7 cellular contexts compared by ENCODE assay signal in the genomic region with DNA sequence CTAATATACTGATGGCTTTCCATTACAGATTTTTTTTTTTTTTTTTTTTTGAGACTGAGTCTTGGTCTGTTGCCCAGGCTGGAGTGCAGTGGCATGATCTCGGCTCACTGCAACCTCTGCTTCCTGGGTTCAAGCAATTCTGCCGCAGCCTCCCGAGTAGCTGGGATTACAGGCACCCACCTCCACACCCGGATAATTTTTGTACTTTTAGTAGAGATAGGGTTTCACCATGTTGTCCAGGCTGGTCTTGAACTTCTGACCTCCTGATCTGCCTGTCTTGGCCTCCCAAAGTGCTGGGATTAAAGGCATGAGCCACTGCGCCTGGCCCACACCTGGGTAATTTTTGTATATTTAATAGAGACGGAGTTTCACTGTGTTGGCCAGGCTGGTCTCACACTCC. TPM values are rescaled to one million over a fixed set of nuclear protein-coding genes. Genes with fewer than 3 reads are reported as not detected.
DNase-seq lines count a peak whose midpoint lies in the region; ATAC-seq, FAIRE-seq and TF ChIP-seq lines count a peak whose summit lies in the region.
"Not testable (repeated sequence)": the region's sequence is repeated elsewhere in the genome, so short reads cannot be mapped to it uniquely, and the experiment has no call there.

No MANE protein-coding gene starts in this region.

- H3K27ac Mint-ChIP-seq in activated CD4-positive, alpha-beta memory T cell treated with anti-CD3 and anti-CD28 coated beads for 36 hours, result peak overlapping the region; percentile 52
- H3K27ac Mint-ChIP-seq in activated naive CD4-positive, alpha-beta T cell treated with anti-CD3 and anti-CD28 coated beads, Interleukin-2, amount 50 U/mL, for 72 hours, result peak overlapping the region; percentile 88 to 92

- not testable (repeated sequence) for TF ChIP-seq EP300 in HepG2 (IDR thresholded peaks at IDR 0.05; ENCODE audit: low read depth in 2 of 2, low read length in 2 of 2); HepG2 (CRISPR knock-in tag; IDR thresholded peaks at IDR 0.05; ENCODE audit: borderline replicate concordance)

- H3K4me3 ChIP-seq in GM06990 (replicated peaks; ENCODE audit: low read depth, low read length), result peak overlapping the region; percentile 93
- H3K4me3 ChIP-seq in MM.1S (ENCODE audit: low read length), result peak overlapping the region; percentile 91
- peak overlapping the region; percentile 23 for H3K4me3 ChIP-seq in coronary artery
- H3K4me3 ChIP-seq in HepG2 (replicated peaks in 1 of 3; ENCODE audit: insufficient read depth in 1 of 3, low read depth in 2 of 3, low read length in 3 of 3), result peak overlapping the region; percentile 82 to 94 (median 88)
- H3K4me3 ChIP-seq in psoas muscle, result peak overlapping the region; percentile 93

- not testable (repeated sequence) for H2AFZ ChIP-seq in MM.1S (ENCODE audit: low read length); HepG2 (ENCODE audit: low read length)

- not testable (repeated sequence) for H3K9me3 Mint-ChIP-seq in activated CD4-positive, alpha-beta memory T cell treated with anti-CD3 and anti-CD28 coated beads for 36 hours; activated naive CD4-positive, alpha-beta T cell treated with anti-CD3 and anti-CD28 coated beads, Interleukin-2, amount 50 U/mL, for 72 hours

- DNase-seq in GM06990 (ENCODE audit: extremely low read depth, insufficient read length); MM.1S; activated CD4-positive, alpha-beta memory T cell treated with anti-CD3 and anti-CD28 coated beads for 36 hours; activated naive CD4-positive, alpha-beta T cell treated with anti-CD3 and anti-CD28 coated beads, Interleukin-2, amount 50 U/mL, for 72 hours (ENCODE audit: low spot score in 2 of 2); coronary artery (ENCODE audit: low spot score); HepG2 (ENCODE audit: low spot score); psoas muscle: not testable (repeated sequence)

- in situ Hi-C loops in HepG2 (cut with HindIII; ENCODE audit: extremely low pct_ligation_motif_present, low pct_unique_long_range_greater_than_20kb), result not testable (repeated sequence)

- H3K27me3 Mint-ChIP-seq in activated CD4-positive, alpha-beta memory T cell treated with anti-CD3 and anti-CD28 coated beads for 36 hours, result not testable (repeated sequence)

- H3K9me2 ChIP-seq in MM.1S (replicated peaks; ENCODE audit: insufficient read depth, low read length), result not testable (repeated sequence)

- not testable (repeated sequence) for BruUV-seq in HepG2 (replicated peaks; lab: Mats Ljungman, UMichigan)

- H4K20me1 ChIP-seq in MM.1S (ENCODE audit: insufficient read depth, low read length), result peaks cover 38% of the 10 kb centered on the region
- H4K20me1 ChIP-seq in HepG2 (ENCODE audit: insufficient read depth, low read length), result peaks cover 56% of the 10 kb centered on the region

- not testable (repeated sequence) for H3K4me3 Mint-ChIP-seq in activated CD4-positive, alpha-beta memory T cell treated with anti-CD3 and anti-CD28 coated beads for 36 hours

- not testable (repeated sequence) for FAIRE-seq in HepG2 (lab: Jason Lieb, UNC)

- TF ChIP-seq CTCF in GM06990 (IDR thresholded peaks at IDR 0.05; ENCODE audit: insufficient read depth, low read length, poor library complexity, severe bottlenecking); MM.1S (IDR thresholded peaks at IDR 0.05; ENCODE audit: low read length); coronary artery (IDR thresholded peaks at IDR 0.05); HepG2 (CRISPR knock-in tag; IDR thresholded peaks at IDR 0.05); psoas muscle (IDR thresholded peaks at IDR 0.05): not testable (repeated sequence)

- H3K4me1 ChIP-seq in MM.1S (ENCODE audit: low read length) (peaks cover 18% of the 10 kb centered on the region; the same call in 1 of the 2 replicates), HepG2 (ENCODE audit: insufficient read depth, low read length) (peaks cover 44% of the 10 kb centered on the region), psoas muscle (peaks cover 37% of the 10 kb centered on the region)

- WGBS in HepG2 (ENCODE audit: low lambda C conversion rate), result 9% methylated on average over 6 of the region's 6 CpGs
- WGBS in psoas muscle, 3 donors, result 68 to 75% (median 72%) methylated on average over 6 of the region's 6 CpGs

- H3K79me2 ChIP-seq in MM.1S (ENCODE audit: low read length), result peaks cover 77% of the 10 kb centered on the region
- peaks cover 89% of the 10 kb centered on the region for H3K79me2 ChIP-seq in HepG2 (ENCODE audit: insufficient read depth, low read length)

- not testable (repeated sequence) for H3K27me3 ChIP-seq in GM06990 (replicated peaks; ENCODE audit: control insufficient read depth, insufficient read depth, low read length); MM.1S (replicated peaks; ENCODE audit: insufficient read depth, low read length); HepG2 (ENCODE audit: control insufficient read depth in 1 of 2, insufficient read depth in 2 of 2, low read length in 2 of 2); psoas muscle (ENCODE audit: insufficient read depth in 3 of 3, low read length in 2 of 3)

- H3K27ac ChIP-seq in MM.1S (ENCODE audit: low read length) (peak overlapping the region; percentile 99; the same call in 1 of the 2 replicates), HepG2 (ENCODE audit: extremely low read length, insufficient read depth, low read length) (peak overlapping the region; percentile 37), psoas muscle (peak overlapping the region; percentile 14)
- H3K27ac ChIP-seq in coronary artery, result not testable (repeated sequence)

- peaks cover 50% of the 10 kb centered on the region for H3K4me1 Mint-ChIP-seq in activated CD4-positive, alpha-beta memory T cell treated with anti-CD3 and anti-CD28 coated beads for 36 hours (ENCODE audit: low read depth)

- H3F3A ChIP-seq in MM.1S (ENCODE audit: insufficient read depth, low read length), result peaks cover 84% of the 10 kb centered on the region

- not testable (repeated sequence) for TF ChIP-seq POLR2A in HepG2 (IDR thresholded peaks at IDR 0.05; ENCODE audit: insufficient read depth in 1 of 2, low read depth in 2 of 2, low read length in 2 of 2)

- CTCF ChIA-PET in activated CD4-positive, alpha-beta memory T cell treated with anti-CD3 and anti-CD28 coated beads for 36 hours (lab: Charles Lee), result interaction anchor here (4.6 kb wide), 1 partner anchor 19 kb away, joined by 20 read pairs; no protein-coding TSS in a partner anchor
- CTCF ChIA-PET in HepG2 (lab: Yijun Ruan, JAX; ENCODE audit: low intra/inter-chr PET ratio, low total read pairs), result not testable (repeated sequence)

- POLR2A ChIA-PET in activated CD4-positive, alpha-beta memory T cell treated with anti-CD3 and anti-CD28 coated beads for 36 hours (lab: Charles Lee), result interaction anchor here (0.9 to 1.3 kb wide), 2 partner anchors 15 to 65 kb away, joined by 3 to 4 read pairs; partner anchors contain the start of gene SLC35E3
- POLR2A ChIA-PET in HepG2 (lab: Yijun Ruan, JAX), result interaction anchor here (1.2 to 8.3 kb wide), 4 partner anchors 10 to 65 kb away, joined by 4 to 54 read pairs (median 8); partner anchors contain the start of gene SLC35E3

- not testable (repeated sequence) for TF ChIP-seq RAD21 in HepG2 (CRISPR knock-in tag; IDR thresholded peaks at IDR 0.05)

- H3K9ac ChIP-seq in MM.1S (ENCODE audit: low read length), result peak overlapping the region; percentile 100; the same call in 1 of the 2 replicates
- peak overlapping the region; percentile 58; the same call in 1 of the 2 replicates for H3K9ac ChIP-seq in HepG2 (ENCODE audit: insufficient read depth, low read depth, low read length)

- H3K36me3 Mint-ChIP-seq in activated CD4-positive, alpha-beta memory T cell treated with anti-CD3 and anti-CD28 coated beads for 36 hours, result peaks cover 53% of the 10 kb centered on the region
- peaks cover 49 to 64% of the 10 kb centered on the region in 2 donors for H3K36me3 Mint-ChIP-seq in activated naive CD4-positive, alpha-beta T cell treated with anti-CD3 and anti-CD28 coated beads, Interleukin-2, amount 50 U/mL, for 72 hours

- peak overlapping the region; percentile 73 for H3K4me2 ChIP-seq in MM.1S (ENCODE audit: low read depth, low read length)
- H3K4me2 ChIP-seq in HepG2 (ENCODE audit: low read depth, low read length), result peak overlapping the region; percentile 76

- not testable (repeated sequence) for H3K36me3 ChIP-seq in GM06990 (ENCODE audit: control insufficient read depth, insufficient read depth, low read length)
- H3K36me3 ChIP-seq in MM.1S (replicated peaks; ENCODE audit: insufficient read depth, low read length) (peaks cover 17% of the 10 kb centered on the region), HepG2 (replicated peaks in 1 of 2; ENCODE audit: control insufficient read depth in 1 of 2, insufficient read depth in 2 of 2, low read length in 2 of 2) (peaks cover 3 to 36% of the 10 kb centered on the region in 2 experiments), psoas muscle (ENCODE audit: insufficient read depth in 1 of 2, low read depth in 1 of 2) (peaks cover 0 to 76% of the 10 kb centered on the region in 2 donors)

- ATAC-seq in activated naive CD4-positive, alpha-beta T cell treated with anti-CD3 and anti-CD28 coated beads, Interleukin-2, amount 50 U/mL, for 72 hours; HepG2; psoas muscle: not testable (repeated sequence)

- intact Hi-C loops in activated CD4-positive, alpha-beta memory T cell treated with anti-CD3 and anti-CD28 coated beads for 36 hours (cut with micrococcal nuclease); HepG2 (cut with micrococcal nuclease; ENCODE audit: unreplicated experiment); psoas muscle (cut with DNase I): not testable (repeated sequence)

- not testable (repeated sequence) for H3K9me3 ChIP-seq in MM.1S (replicated peaks; ENCODE audit: insufficient read depth, low read length); HepG2 (ENCODE audit: low read length); psoas muscle

RNA-seq across cellular contexts. Expression of gene MDM2, which starts 3.6 kb away (rescaled TPM):
- total RNA-seq in activated CD4-positive, alpha-beta memory T cell treated with anti-CD3 and anti-CD28 coated beads for 36 hours, result 100 to 1,000 TPM; 125 to 136 TPM
- 100 to 1,000 TPM; 141 to 393 TPM for total RNA-seq in activated naive CD4-positive, alpha-beta T cell treated with anti-CD3 and anti-CD28 coated beads, Interleukin-2, amount 50 U/mL, for 72 hours
- total RNA-seq in HepG2 (2016; rRNA removed; fragmentation: Illumina TruSeq; extraction: Trizol), result 314 and 466 TPM in 2 replicates
- 106 and 114 TPM in 2 replicates for total RNA-seq in HepG2 (2016; cell fraction: cytosol; rRNA removed; fragmentation: Illumina TruSeq; extraction: Trizol; ENCODE audit: low read depth)
- total RNA-seq in HepG2 (2016; cell fraction: insoluble cytoplasmic fraction; rRNA removed; fragmentation: Illumina TruSeq; extraction: Trizol), result 318 and 433 TPM in 2 replicates
- total RNA-seq in HepG2 (2016; cell fraction: membrane; rRNA removed; fragmentation: Illumina TruSeq; extraction: Trizol), result 152 and 204 TPM in 2 replicates
- total RNA-seq in HepG2 (2016; cell fraction: nucleus; rRNA removed; fragmentation: Illumina TruSeq; extraction: Trizol), result 480 and 515 TPM in 2 replicates
- 23.9 and 29.3 TPM in 2 replicates for polyA plus RNA-seq in HepG2 (2011; rRNA removed)
- polyA plus RNA-seq in HepG2 (2011; cell fraction: cytosol; rRNA removed), result 8.1 and 12.2 TPM in 2 replicates
- 21.1 and 35.5 TPM in 2 replicates for polyA plus RNA-seq in HepG2 (2011; cell fraction: nucleus; rRNA removed)
- 29.6 and 57.6 TPM in 2 replicates for polyA plus RNA-seq in HepG2 (2012)
- polyA plus RNA-seq in HepG2 (2016; cell fraction: cytosol; fragmentation: Illumina TruSeq; extraction: Trizol; ENCODE audit: low read depth), result 20.1 and 21.0 TPM in 2 replicates
- 174 and 187 TPM in 2 replicates for polyA plus RNA-seq in HepG2 (2016; cell fraction: insoluble cytoplasmic fraction; fragmentation: Illumina TruSeq; extraction: Trizol; ENCODE audit: low read depth)
- polyA plus RNA-seq in HepG2 (2016; cell fraction: membrane; fragmentation: Illumina TruSeq; extraction: Trizol; ENCODE audit: low read depth), result 57.3 and 58.5 TPM in 2 replicates
- polyA plus RNA-seq in HepG2 (2016; cell fraction: nucleus; fragmentation: Illumina TruSeq; extraction: Trizol; ENCODE audit: insufficient read depth, low read depth), result 472 and 516 TPM in 2 replicates
- polyA minus RNA-seq in HepG2 (2011; rRNA and poly(A)+ RNA removed; ENCODE audit: low replicate concordance), result 42.3 and 54.4 TPM in 2 replicates
- polyA minus RNA-seq in HepG2 (2011; cell fraction: cytosol; rRNA and poly(A)+ RNA removed), result 71.4 and 82.9 TPM in 2 replicates
- polyA minus RNA-seq in HepG2 (2011; cell fraction: nucleus; rRNA and poly(A)+ RNA removed), result 248 and 279 TPM in 2 replicates
- total RNA-seq in psoas muscle, result 100 to 1,000 TPM in 1 of 4 donors, 10 to 100 TPM in 3; 51.8 to 455 (median 77.6) TPM
- 10 to 100 TPM; 25.0 to 34.2 (median 26.0) TPM for polyA plus RNA-seq in psoas muscle

Comparison
In these comparisons a context has a peak if more than half of its experiments do, and no peak if none do; other contexts are left out.
1. H3K4me3 ChIP-seq: peak in every context shown above with its lines; median percentile 93 in GM06990; 93 in psoas muscle; 91 in MM.1S; 88 in HepG2; 23 in coronary artery.